In the genomic region with DNA sequence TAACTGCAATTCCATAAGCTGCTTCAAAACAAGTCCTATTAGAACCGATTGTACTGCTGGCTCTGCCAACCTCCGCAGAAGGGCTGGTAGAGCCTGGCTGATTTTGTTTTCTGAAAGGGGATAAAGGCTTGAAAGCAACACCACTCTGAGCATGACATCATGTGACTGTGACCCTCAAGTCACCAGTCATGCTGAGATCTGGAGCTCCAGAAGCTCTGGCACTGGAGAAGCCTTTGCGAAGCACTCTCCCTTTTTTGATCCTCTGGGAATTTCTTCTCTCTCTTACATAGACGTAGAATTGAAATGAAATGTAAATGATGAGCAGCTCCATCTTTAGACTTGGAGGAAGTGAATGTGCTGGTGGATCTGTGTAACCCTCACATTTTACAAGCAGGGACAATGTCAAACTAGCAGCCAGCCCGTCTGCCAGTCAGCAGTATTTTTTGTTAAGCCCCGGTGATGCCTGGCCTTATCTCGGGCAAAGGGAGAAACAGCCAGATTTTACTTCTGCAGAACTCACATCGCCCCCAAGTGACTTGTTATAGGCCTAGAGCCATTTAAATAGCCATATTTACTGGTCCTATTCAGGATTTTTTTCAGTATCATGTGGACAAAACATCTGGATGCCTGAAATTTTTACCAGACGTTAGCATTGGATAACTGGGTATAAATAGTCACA, we compare ENCODE assay signal across 10 cellular contexts.
DNase-seq lines count a peak whose midpoint lies in the region; ATAC-seq and TF ChIP-seq lines count a peak whose summit lies in the region.
"Had no signal": no experiment of that assay in that cellular context is flagged by ENCODE, and none has a peak within 500 bp of the region (broad histone marks: within the 10 kb centered on the region; RNA-seq: fewer than 3 reads in every experiment).

No MANE protein-coding gene starts in this region.

- DNase-seq in HCEC 1CT (peak; percentile 43), WERI-Rb-1 (peak; percentile 12), Right ventricle myocardium superior (no peak), retinal pigment epithelial cell (ENCODE audit: low read depth) (no peak)
- DNase-seq in activated CD4-positive, alpha-beta T cell treated with anti-CD3 and anti-CD28 coated beads, Interleukin-2, amount 50 U/mL, for 48 hours, result no peak
- no peak for DNase-seq in central memory CD4-positive, alpha-beta T cell
- DNase-seq: dermis blood vessel endothelial cell; stimulated activated CD4-positive, alpha-beta T cell treated with anti-CD3 and anti-CD28 coated beads, Interleukin-12 subunit alpha, Interleukin-12 subunit beta, amount 100 ng/mL, for 4 hours had no signal

- H3K4me3 ChIP-seq in WERI-Rb-1 (ENCODE audit: low read depth, low read length) (no peak overlapping the region), retinal pigment epithelial cell (ENCODE audit: low read length) (no peak overlapping the region)

- H3K27me3 ChIP-seq in WERI-Rb-1 (ENCODE audit: insufficient read depth, low read depth, severe bottlenecking), result no peaks in the 10 kb centered on the region

- intact Hi-C loops in Right ventricle myocardium superior (cut with DNase I), result loop anchor here (10.0 kb wide), 1 partner anchor 252 kb away; no protein-coding TSS in a partner anchor

- H3K27ac ChIP-seq in WERI-Rb-1, result no peak overlapping the region

- H3K9me3 ChIP-seq in WERI-Rb-1 (ENCODE audit: severe bottlenecking), result no peaks in the 10 kb centered on the region

- H3K36me3 ChIP-seq in WERI-Rb-1, result no peaks in the 10 kb centered on the region

- ATAC-seq in Right ventricle myocardium superior (ENCODE audit: poor library complexity) (peak; percentile 69), GM21515 (IDR thresholded peaks at IDR 0.05; ENCODE audit: unreplicated experiment) (no peak), HG02981 (IDR thresholded peaks at IDR 0.05; ENCODE audit: unreplicated experiment) (no peak)

- no peak for TF ChIP-seq CTCF in WERI-Rb-1 (IDR thresholded peaks at IDR 0.05; ENCODE audit: low read depth, low read length)
- TF ChIP-seq CTCF in retinal pigment epithelial cell (conservative IDR thresholded peaks at IDR 0.05; ENCODE audit: low read depth, low read length), result peak; percentile 39

Comparison
In these comparisons a context has a peak if more than half of its experiments do, and no peak if none do; other contexts are left out.
1. DNase-seq: peak in HCEC 1CT (single experiment) and WERI-Rb-1 (single experiment); none in Right ventricle myocardium superior (single experiment), retinal pigment epithelial cell (single experiment), activated CD4-positive, alpha-beta T cell treated with anti-CD3 and anti-CD28 coated beads, Interleukin-2, amount 50 U/mL, for 48 hours (0 of 2) and central memory CD4-positive, alpha-beta T cell (single experiment).